Comparison of ENCODE assay signal across 8 cellular contexts in the genomic region with DNA sequence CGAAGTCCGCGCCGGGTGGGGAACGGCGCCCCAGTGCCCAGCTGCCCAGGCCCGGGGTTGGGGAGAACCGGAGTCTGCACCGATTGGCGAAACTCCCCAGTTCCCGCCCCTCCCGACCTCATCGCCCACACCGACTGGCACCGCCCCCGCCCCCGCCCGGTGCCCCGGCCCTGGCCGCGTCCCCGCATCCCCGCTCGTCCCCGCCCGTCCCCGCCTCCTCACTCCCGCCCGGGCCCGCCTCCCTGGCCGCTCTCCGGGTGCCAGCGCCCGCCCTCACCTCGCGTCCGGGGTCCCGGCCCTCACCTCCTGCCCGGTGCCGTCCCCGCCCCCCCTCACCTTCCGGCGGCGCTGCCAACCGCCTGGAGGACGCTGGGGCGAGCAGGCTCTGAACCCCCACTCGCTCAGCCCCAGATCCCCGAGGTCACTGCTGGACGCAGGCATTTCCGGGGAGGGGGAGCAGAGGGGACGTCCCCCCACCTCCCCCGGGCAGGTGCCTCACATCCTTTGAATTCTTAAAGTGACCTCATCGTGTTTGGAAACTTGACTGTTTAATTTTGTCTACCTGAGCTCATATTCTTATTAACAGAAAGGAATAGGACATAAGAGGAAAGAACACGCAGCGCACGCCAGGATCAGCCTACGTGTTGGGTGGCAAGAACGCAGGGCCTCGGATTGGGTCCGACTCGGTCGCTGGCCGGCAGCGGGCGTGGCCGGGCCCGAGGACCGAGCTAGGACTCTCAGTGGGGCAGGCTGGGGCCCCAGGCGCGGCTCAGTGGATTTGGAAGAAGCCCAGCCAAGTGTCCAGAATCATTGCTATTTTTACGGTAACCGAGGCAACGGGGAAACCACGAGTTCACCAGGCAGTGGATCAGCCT. TPM values are rescaled to one million over a fixed set of nuclear protein-coding genes. Genes with fewer than 3 reads are reported as not detected.
DNase-seq lines count a peak whose midpoint lies in the region; ATAC-seq and TF ChIP-seq lines count a peak whose summit lies in the region.

Gene FAM110C, minus strand, starts transcription at position 35 of the 875 bp plus-strand sequence. CDS start 120 bp downstream, outside the sequence.

- peaks cover 40% of the 10 kb centered on the region for H3K4me1 ChIP-seq in body of pancreas
- peaks cover 3% of the 10 kb centered on the region for H3K4me1 ChIP-seq in smooth muscle cell (ENCODE audit: low read depth)

- WGBS in body of pancreas, 2 donors, result 2 to 3% methylated on average over 29 to 53 of the region's 75 CpGs
- 5% methylated on average over 32 of the region's 75 CpGs for WGBS in smooth muscle cell (ENCODE audit: low lambda C conversion rate)

- no peaks in the 10 kb centered on the region for H3K79me2 ChIP-seq in smooth muscle cell (ENCODE audit: low read depth)

- H3K4me2 ChIP-seq in smooth muscle cell, result peak within 1 kb of the TSS; percentile 89

- H3K27ac ChIP-seq in body of pancreas (peak within 1 kb of the TSS; percentile 95 to 98 (median 96)), smooth muscle cell (ENCODE audit: low read depth) (peak within 1 kb of the TSS; percentile 60)

- H3K9me3 ChIP-seq in body of pancreas (no peaks in the 10 kb centered on the region), smooth muscle cell (replicated peaks; ENCODE audit: low read depth) (no peaks in the 10 kb centered on the region)

- peak within 1 kb of the TSS; percentile 62 for H2AFZ ChIP-seq in smooth muscle cell (ENCODE audit: low read depth)

- H3K27me3 ChIP-seq in body of pancreas (no peaks in the 10 kb centered on the region), smooth muscle cell (ENCODE audit: low read depth) (peaks cover 59% of the 10 kb centered on the region)

- intact Hi-C loops in body of pancreas (cut with DNase I), result no loop called here

- H3K4me3 ChIP-seq in body of pancreas (peak within 1 kb of the TSS; percentile 35 to 79), smooth muscle cell (peak within 1 kb of the TSS; percentile 62)

- peak; percentile 81 for ATAC-seq in body of pancreas

- no peaks in the 10 kb centered on the region for H3F3A ChIP-seq in smooth muscle cell (ENCODE audit: low read depth)

- peak within 1 kb of the TSS; percentile 32 for H3K9ac ChIP-seq in smooth muscle cell (ENCODE audit: low read depth)

- TF ChIP-seq CTCF in body of pancreas (IDR thresholded peaks at IDR 0.05) (no peak), smooth muscle cell (IDR thresholded peaks at IDR 0.05; ENCODE audit: borderline replicate concordance, insufficient read depth, poor library complexity, severe bottlenecking) (no peak)

- peak; percentile 65 to 82 (median 78) for TF ChIP-seq POLR2A in body of pancreas (IDR thresholded peaks at IDR 0.05)

- H4K20me1 ChIP-seq in smooth muscle cell (ENCODE audit: low read depth), result no peaks in the 10 kb centered on the region

- H3K36me3 ChIP-seq in body of pancreas (replicated peaks in 1 of 2; ENCODE audit: insufficient read depth in 1 of 2, low read depth in 2 of 2), result no peaks in the 10 kb centered on the region
- H3K36me3 ChIP-seq in smooth muscle cell (ENCODE audit: low read depth), result no peaks in the 10 kb centered on the region

- DNase-seq in EH (ENCODE audit: low read depth) (peak; percentile 3), T-helper 1 cell (peak; percentile 26 to 62 (median 31)), body of pancreas (peak; percentile 90 to 93 (median 92)), inferior parietal cortex (ENCODE audit: extremely low spot score) (peak; percentile 64), smooth muscle cell (lab: John Stamatoyannopoulos, UW; ENCODE audit: unreplicated experiment) (no peak), globus pallidus (ENCODE audit: low spot score) (no peak), mesenteric fat pad (ENCODE audit: low spot score) (no peak), GDM1 (lab: John Stamatoyannopoulos, UW) (no peak)

RNA-seq across cellular contexts. Expression of gene FAM110C, which starts in this region (rescaled TPM):
- total RNA-seq in body of pancreas, result 10 to 100 TPM; 16.6 to 20.4 TPM
- total RNA-seq in smooth muscle cell, result 2.3 and 3.0 TPM in 2 replicates
- polyA plus RNA-seq in smooth muscle cell, result 0.14 and 0.16 TPM in 2 replicates
- 1.4 TPM for total RNA-seq in mesenteric fat pad

Comparison
In these comparisons a context has a peak if more than half of its experiments do, and no peak if none do; other contexts are left out.
1. DNase-seq: peak in EH (single experiment), T-helper 1 cell (5 of 5), body of pancreas (4 of 4) and inferior parietal cortex (single experiment); none in smooth muscle cell (single experiment), globus pallidus (single experiment), mesenteric fat pad (single experiment) and GDM1 (single experiment).